In the genomic region with DNA sequence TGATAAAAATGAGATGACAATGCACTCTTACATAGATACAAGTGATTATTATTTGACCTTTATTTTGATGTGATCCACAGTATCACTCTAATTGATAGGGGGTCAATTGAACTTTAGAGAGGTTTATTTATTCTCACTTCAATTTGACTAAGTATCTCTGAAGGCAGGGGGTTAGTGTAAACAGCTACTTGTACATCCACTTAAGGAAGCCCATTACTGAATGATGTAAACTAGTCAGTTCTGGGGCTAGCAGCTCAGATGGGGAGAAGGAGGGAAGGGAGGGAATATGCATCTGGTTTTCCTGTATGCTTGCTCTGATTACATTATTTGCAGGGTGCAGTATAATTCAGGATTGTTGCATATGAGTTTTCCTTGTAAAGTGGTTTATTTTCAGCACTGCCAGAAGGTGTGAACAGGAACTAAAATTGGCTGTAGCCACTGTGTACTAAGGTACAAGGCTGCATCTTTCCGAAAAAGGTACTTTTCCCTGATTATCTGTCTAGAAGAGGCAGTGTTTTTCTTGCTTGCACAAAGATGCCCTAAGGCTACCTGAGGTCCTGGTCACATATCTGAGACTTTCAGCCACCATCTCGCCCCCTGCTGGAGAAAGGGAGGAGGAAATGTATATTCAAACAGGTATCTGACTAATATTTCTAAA, we compare ENCODE assay signal across 8 cellular contexts. TPM values are rescaled to one million over a fixed set of nuclear protein-coding genes. Genes with fewer than 3 reads are reported as not detected.
DNase-seq lines count a peak whose midpoint lies in the region; ATAC-seq, FAIRE-seq and TF ChIP-seq lines count a peak whose summit lies in the region.

No MANE protein-coding gene starts in this region.

- no peaks in the 10 kb centered on the region for H3K9me3 ChIP-seq in AG04450 (ENCODE audit: control insufficient read depth, insufficient read depth, low read length)
- no peaks in the 10 kb centered on the region for H3K9me3 ChIP-seq in spleen

- no peaks in the 10 kb centered on the region for H3K4me1 ChIP-seq in spleen

- peak; percentile 78 for FAIRE-seq in GM12891 (lab: Jason Lieb, UNC)

- CTCF ChIA-PET in AG04450 (lab: Charles Lee) = interaction anchor here (0.5 to 1.9 kb wide), 13 partner anchors 12 to 485 kb away, joined by 3 to 7 read pairs (median 4); no protein-coding TSS in a partner anchor

- H3K27me3 ChIP-seq in AG04450 (ENCODE audit: control insufficient read depth, insufficient read depth, low read length) = no peaks in the 10 kb centered on the region
- no peaks in the 10 kb centered on the region for H3K27me3 ChIP-seq in spleen (replicated peaks in 1 of 7)

- ATAC-seq in omental fat pad (ENCODE audit: low FRiP score) (no peak), HG03108 (IDR thresholded peaks at IDR 0.05; ENCODE audit: unreplicated experiment) (no peak)

- TF ChIP-seq POLR2A in GM12891 (IDR thresholded peaks at IDR 0.05; ENCODE audit: low read depth, low read length) = no peak
- no peak for TF ChIP-seq POLR2A in spleen (IDR thresholded peaks at IDR 0.05)

- POLR2A ChIA-PET in AG04450 (lab: Yijun Ruan, JAX) = no interaction called here

- H3K27ac ChIP-seq in AG04450 (ENCODE audit: low read depth, low read length) (no peak overlapping the region), spleen (no peak overlapping the region)

- peaks cover 0 to 9% (median 0%) of the 10 kb centered on the region in 6 donors for H3K36me3 ChIP-seq in spleen

- whole genome bisulfite sequencing in spleen, 5 donors = 62 to 81% (median 65%) methylated on average over 2 of the region's 2 CpGs

- TF ChIP-seq CTCF in AG04450 (IDR thresholded peaks at IDR 0.05; ENCODE audit: low read depth, low read length) = peak; percentile 70
- peak in 9 of 11 experiments; percentile 15 to 69 (median 57) for TF ChIP-seq CTCF in spleen (IDR thresholded peaks at IDR 0.05 in 8 of 11, conservative IDR thresholded peaks at IDR 0.05 in 3 of 11)
- peak in 1 of 3 donors; percentile 2 for TF ChIP-seq CTCF in omental fat pad (IDR thresholded peaks at IDR 0.05)

- H3K4me3 ChIP-seq in AG04450 (ENCODE audit: low read depth, low read length) (no peak overlapping the region), spleen (no peak overlapping the region)

- DNase-seq in AG04450 (ENCODE audit: low read depth, low spot score) = no peak
- no peak for DNase-seq in GM12891 (ENCODE audit: insufficient read length, low spot score)
- DNase-seq in NCI-H460 (ENCODE audit: extremely low read depth, low read depth) = peak; percentile 63
- DNase-seq in activated T-cell treated with anti-CD3 and anti-CD28 coated beads for 48 hours (ENCODE audit: low read depth) = peak; percentile 14
- peak; percentile 42 for DNase-seq in germinal center (ENCODE audit: low spot score)
- no peak for DNase-seq in spleen
- no peak for DNase-seq in omental fat pad (ENCODE audit: low spot score)

- intact Hi-C loops in spleen (cut with DNase I; ENCODE audit: low total_unique reads) = no loop called here

TF ChIP-seq in GM12891, 5 proteins besides CTCF, POLR2A, EP300 and RAD21:
- peak; percentile 67; the same call in 1 of the 2 replicates for TF ChIP-seq POU2F2 (IDR thresholded peaks at IDR 0.05; ENCODE audit: low read depth, low read length)
- no peak for TF ChIP-seq TAF1 (IDR thresholded peaks at IDR 0.05; ENCODE audit: low read depth, low read length)
TF ChIP-seq in GM12891: peak in this region for 1.

RNA-seq across cellular contexts. Expression of gene MRPS27, which starts 51.2 kb away (rescaled TPM):
- 87.5 and 98.3 TPM in 2 replicates for polyA plus RNA-seq in AG04450 (2011; rRNA removed)
- polyA minus RNA-seq in AG04450 (2011; rRNA and poly(A)+ RNA removed) = 91.9 and 105 TPM in 2 replicates
- 41.7 TPM for polyA plus RNA-seq in GM12891 (2012; ENCODE audit: low read depth, missing spikeins)
- 123 and 139 TPM in 2 replicates for total RNA-seq in NCI-H460 (2014; rRNA removed; shearing (Covaris generic))
- 102 and 122 TPM in 2 replicates for polyA plus RNA-seq in NCI-H460 (2014; cell fraction: nucleus; rRNA removed)
- total RNA-seq in spleen = 10 to 100 TPM; 38.3 to 55.5 (median 46.4) TPM
- polyA plus RNA-seq in spleen = 10 to 100 TPM; 23.5 to 27.9 (median 27.4) TPM
- 10 to 100 TPM; 45.4 to 53.9 (median 51.4) TPM for total RNA-seq in omental fat pad

RNA-seq across cellular contexts. Expression of gene PTCD2, which starts 51.3 kb away (rescaled TPM):
- polyA plus RNA-seq in AG04450 (2011; rRNA removed) = 9.8 and 13.9 TPM in 2 replicates
- polyA minus RNA-seq in AG04450 (2011; rRNA and poly(A)+ RNA removed) = 9.8 and 11.5 TPM in 2 replicates
- 5.2 TPM for polyA plus RNA-seq in GM12891 (2012; ENCODE audit: low read depth, missing spikeins)
- total RNA-seq in NCI-H460 (2014; rRNA removed; shearing (Covaris generic)) = 17.2 and 20.3 TPM in 2 replicates
- 17.7 and 21.8 TPM in 2 replicates for polyA plus RNA-seq in NCI-H460 (2014; cell fraction: nucleus; rRNA removed)
- 10 to 100 TPM in 1 of 7 donors, 1 to 10 TPM in 6; 6.7 to 11.7 (median 9.0) TPM for total RNA-seq in spleen
- polyA plus RNA-seq in spleen = 1 to 10 TPM; 1.2 to 2.5 (median 1.9) TPM
- total RNA-seq in omental fat pad = 10 to 100 TPM in 1 of 4 donors, 1 to 10 TPM in 3; 4.8 to 10.2 (median 7.7) TPM

Comparison
In these comparisons a context has a peak if more than half of its experiments do, and no peak if none do; other contexts are left out.
1. DNase-seq: peak in NCI-H460 (single experiment), activated T-cell treated with anti-CD3 and anti-CD28 coated beads for 48 hours (single experiment) and germinal center (single experiment); none in AG04450 (single experiment), GM12891 (single experiment), spleen (single experiment) and omental fat pad (single experiment).